Comparison of ENCODE assay signal across 8 cellular contexts in the genomic region with DNA sequence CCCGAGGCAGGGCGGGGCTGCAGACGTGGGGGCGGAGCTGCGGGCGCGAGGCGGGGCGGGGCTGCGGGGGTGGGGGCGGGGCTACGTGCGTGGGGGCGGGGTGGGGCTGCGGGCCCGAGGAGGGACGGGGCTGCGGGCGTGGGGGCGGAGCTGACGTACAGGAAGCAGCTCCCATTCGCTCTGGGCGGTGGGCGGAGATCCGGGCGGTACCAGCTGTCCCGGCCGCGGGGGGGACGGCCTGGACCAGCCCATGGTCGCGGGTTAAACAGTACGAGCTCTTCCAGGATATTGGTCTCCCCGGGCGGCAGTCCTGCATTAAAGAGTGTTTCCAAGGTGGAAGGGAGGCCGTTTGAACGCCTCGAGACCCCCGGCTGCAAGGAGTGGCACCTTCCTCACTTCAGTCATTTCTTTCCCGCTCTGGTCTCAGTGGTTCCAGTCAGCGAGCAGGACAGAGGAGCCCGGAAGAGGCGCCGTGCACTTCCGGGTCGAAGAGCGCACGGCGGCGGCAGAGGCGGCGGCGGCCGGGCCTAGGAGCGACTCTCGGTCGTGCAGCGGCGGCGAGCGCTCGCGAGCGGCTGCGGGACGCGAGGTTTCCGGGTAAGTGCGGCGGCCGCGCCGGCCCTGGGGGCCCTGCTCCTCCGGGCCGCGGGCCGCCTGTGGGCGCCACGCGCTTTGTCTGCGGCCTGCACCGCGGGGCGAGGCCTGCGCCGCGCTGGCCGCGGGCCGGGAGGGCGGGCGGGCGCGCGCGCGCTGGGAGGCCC. TPM values are rescaled to one million over a fixed set of nuclear protein-coding genes. Genes with fewer than 3 reads are reported as not detected.
DNase-seq lines count a peak whose midpoint lies in the region; TF ChIP-seq lines count a peak whose summit lies in the region.

A gene with protein sequence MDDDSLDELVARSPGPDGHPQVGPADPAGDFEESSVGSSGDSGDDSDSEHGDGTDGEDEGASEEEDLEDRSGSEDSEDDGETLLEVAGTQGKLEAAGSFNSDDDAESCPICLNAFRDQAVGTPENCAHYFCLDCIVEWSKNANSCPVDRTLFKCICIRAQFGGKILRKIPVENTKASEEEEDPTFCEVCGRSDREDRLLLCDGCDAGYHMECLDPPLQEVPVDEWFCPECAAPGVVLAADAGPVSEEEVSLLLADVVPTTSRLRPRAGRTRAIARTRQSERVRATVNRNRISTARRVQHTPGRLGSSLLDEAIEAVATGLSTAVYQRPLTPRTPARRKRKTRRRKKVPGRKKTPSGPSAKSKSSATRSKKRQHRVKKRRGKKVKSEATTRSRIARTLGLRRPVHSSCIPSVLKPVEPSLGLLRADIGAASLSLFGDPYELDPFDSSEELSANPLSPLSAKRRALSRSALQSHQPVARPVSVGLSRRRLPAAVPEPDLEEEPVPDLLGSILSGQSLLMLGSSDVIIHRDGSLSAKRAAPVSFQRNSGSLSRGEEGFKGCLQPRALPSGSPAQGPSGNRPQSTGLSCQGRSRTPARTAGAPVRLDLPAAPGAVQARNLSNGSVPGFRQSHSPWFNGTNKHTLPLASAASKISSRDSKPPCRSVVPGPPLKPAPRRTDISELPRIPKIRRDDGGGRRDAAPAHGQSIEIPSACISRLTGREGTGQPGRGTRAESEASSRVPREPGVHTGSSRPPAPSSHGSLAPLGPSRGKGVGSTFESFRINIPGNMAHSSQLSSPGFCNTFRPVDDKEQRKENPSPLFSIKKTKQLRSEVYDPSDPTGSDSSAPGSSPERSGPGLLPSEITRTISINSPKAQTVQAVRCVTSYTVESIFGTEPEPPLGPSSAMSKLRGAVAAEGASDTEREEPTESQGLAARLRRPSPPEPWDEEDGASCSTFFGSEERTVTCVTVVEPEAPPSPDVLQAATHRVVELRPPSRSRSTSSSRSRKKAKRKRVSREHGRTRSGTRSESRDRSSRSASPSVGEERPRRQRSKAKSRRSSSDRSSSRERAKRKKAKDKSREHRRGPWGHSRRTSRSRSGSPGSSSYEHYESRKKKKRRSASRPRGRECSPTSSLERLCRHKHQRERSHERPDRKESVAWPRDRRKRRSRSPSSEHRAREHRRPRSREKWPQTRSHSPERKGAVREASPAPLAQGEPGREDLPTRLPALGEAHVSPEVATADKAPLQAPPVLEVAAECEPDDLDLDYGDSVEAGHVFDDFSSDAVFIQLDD (N-terminal part only) (plus strand): TSS at position 475 of the 761 bp plus-strand sequence. CDS start 5,043 bp downstream, outside the sequence.

- TF ChIP-seq CTCF in GM20000 (IDR thresholded peaks at IDR 0.05; ENCODE audit: extremely low read depth, missing control alignments): no peak

- peak; percentile 59 for DNase-seq in CMK (ENCODE audit: low read depth)
- DNase-seq in GM20000 (ENCODE audit: low spot score): peak; percentile 100
- peak; percentile 95 for DNase-seq in HT-29 (ENCODE audit: low spot score)
- peak; percentile 89 for DNase-seq in NK-92 treated with Interleukin-12 subunit alpha and Interleukin-12 subunit beta, amount 100 ng/mL, for 24 hours (lab: John Stamatoyannopoulos, UW)
- peak; percentile 97 for DNase-seq in activated CD8-positive, alpha-beta memory T cell treated with anti-CD3 and anti-CD28 coated beads for 24 hours
- DNase-seq in effector CD8-positive, alpha-beta T cell (lab: John Stamatoyannopoulos, UW): peak; percentile 94
- DNase-seq in medulla oblongata (ENCODE audit: extremely low spot score): peak; percentile 94
- peak; percentile 89 to 94 (median 91) for DNase-seq in stimulated activated CD4-positive, alpha-beta T cell treated with anti-CD3 and anti-CD28 coated beads, TNF-alpha, amount 100 ng/mL, for 48 hours (ENCODE audit: low read depth in 3 of 3)

RNA-seq across cellular contexts. Expression of the gene that starts here (rescaled TPM):
- total RNA-seq in HT-29 (2014; rRNA removed; shearing (Covaris generic)): 75.3 and 82.0 TPM in 2 replicates

Comparison
In these comparisons a context has a peak if more than half of its experiments do, and no peak if none do; other contexts are left out.
1. Peak in every context shown above with its lines: DNase-seq.